8 cellular contexts compared by ENCODE assay signal in the genomic region with DNA sequence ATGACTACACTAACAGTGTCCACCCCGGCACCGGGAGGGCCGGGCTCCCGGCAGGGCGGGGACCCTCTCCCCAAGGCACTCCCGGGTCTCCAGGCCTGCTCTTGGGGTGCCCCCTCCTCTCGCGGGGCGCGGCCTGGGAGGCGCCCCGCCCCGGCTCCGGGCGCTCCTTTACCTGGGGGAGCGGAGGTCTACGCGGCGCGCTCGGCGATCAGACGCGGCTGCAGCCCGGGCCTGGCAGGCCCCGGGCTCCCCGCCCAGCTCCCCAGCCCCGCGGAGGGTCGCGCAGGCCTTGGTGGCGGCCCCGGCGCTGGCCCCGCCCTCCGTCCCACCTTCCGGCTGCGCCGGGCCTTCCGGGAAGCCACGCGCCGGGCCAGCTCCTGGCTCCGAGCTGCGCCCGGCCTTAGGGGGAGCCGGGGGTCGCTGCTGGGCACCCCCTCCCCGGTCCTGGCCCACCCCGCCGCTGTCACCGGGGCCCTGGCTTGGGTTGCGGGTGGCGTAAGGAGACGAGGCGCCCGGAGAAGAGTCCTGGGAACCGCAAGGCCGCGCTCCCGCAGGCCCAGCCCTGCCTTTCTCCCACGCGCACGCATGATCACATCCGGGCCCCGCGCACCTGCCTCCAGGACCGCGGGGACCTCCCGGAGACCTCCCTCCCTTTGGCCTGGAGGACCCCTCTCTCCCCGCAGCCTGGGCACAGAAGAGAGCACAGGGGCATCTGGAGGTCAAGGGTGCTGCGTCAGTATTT.
DNase-seq lines count a peak whose midpoint lies in the region; ATAC-seq and TF ChIP-seq lines count a peak whose summit lies in the region.

A gene (minus strand): TSS at position 309 of the 742 bp plus-strand sequence. CDS start 6,848 bp downstream, outside the sequence.

- peak within 1 kb of the TSS; percentile 85 for H3K4me3 ChIP-seq in astrocyte of the cerebellum (ENCODE audit: low read depth, low read length)

- in situ Hi-C loops in astrocyte of the cerebellum (cut with HindIII; ENCODE audit: low sequenced_read_pairs) = loop anchor here (5.0 kb wide), 1 partner anchor 108 kb away; a partner anchor contains a TSS

- no peak for TF ChIP-seq CTCF in astrocyte of the cerebellum (IDR thresholded peaks at IDR 0.05; ENCODE audit: low read depth, low read length, missing control alignments)

- peak; percentile 56 for ATAC-seq in GM21717 (IDR thresholded peaks at IDR 0.05; ENCODE audit: unreplicated experiment)

- DNase-seq in GM03348 (ENCODE audit: low spot score) (peak; percentile 82), KG1 (lab: John Stamatoyannopoulos, UW) (peak; percentile 43), T-helper 2 cell (peak; percentile 28 to 75 (median 52)), astrocyte of the cerebellum (ENCODE audit: low read depth) (no peak), hypothalamus (lab: John Stamatoyannopoulos, UW) (peak in 44 of 51 donors; percentile 18 to 82 (median 60)), retina (peak; percentile 85), DMS153 treated with DMSO at 0.1 percent for 48 hours (lab: John Stamatoyannopoulos, UW; ENCODE audit: unreplicated experiment) (no peak)

Comparison
In these comparisons a context has a peak if more than half of its experiments do, and no peak if none do; other contexts are left out.
1. DNase-seq: peak in GM03348 (single experiment), KG1 (single experiment), T-helper 2 cell (5 of 5), hypothalamus (44 of 51) and retina (single experiment); none in astrocyte of the cerebellum (single experiment) and DMS153 treated with DMSO at 0.1 percent for 48 hours (single experiment).